In the genomic region with DNA sequence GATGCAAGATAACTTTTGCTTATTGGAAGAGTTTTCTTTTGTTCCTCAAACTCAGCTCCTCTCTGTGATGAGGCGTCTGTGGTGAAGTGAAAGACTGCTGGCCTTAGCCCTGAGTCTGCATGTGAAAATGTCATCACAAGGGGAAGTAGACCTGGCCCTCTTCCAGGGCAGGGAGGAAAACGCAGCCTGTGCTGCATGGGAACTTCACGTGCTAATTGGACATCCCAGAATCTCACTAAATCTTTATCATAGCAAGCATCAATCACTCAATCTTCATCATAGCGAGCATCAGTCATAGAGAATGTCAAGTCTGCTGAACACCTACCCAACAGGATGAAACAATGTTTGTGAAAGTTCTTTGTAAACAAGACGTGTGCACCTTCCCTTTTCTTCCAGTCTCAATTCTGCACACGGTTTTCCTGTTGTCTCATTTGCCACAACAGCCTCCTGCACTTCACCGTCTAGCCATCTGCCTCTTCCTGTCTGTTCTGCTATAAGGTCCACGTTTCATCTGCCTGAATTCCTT, we compare ENCODE assay signal across 14 cellular contexts.
DNase-seq lines count a peak whose midpoint lies in the region; ATAC-seq and TF ChIP-seq lines count a peak whose summit lies in the region.
"Had no signal": no experiment of that assay in that cellular context is flagged by ENCODE, and none has a peak within 500 bp of the region (broad histone marks: within the 10 kb centered on the region; RNA-seq: fewer than 3 reads in every experiment).

No MANE protein-coding gene starts in this region.

- peaks cover 0 to 4% (median 0%) of the 10 kb centered on the region in 9 donors for H3K27me3 ChIP-seq in heart left ventricle
- H3K27me3 ChIP-seq in sigmoid colon: peaks cover 0 to 11% (median 0%) of the 10 kb centered on the region in 3 donors

- H3K4me1 ChIP-seq in heart left ventricle (peaks cover 0 to 28% (median 13%) of the 10 kb centered on the region in 12 donors), sigmoid colon (peaks cover 0 to 8% (median 0%) of the 10 kb centered on the region in 4 donors)

- CTCF ChIA-PET in activated CD8-positive, alpha-beta T cell treated with anti-CD3 and anti-CD28 coated beads for 36 hours (lab: Charles Lee): no interaction called here

- H3K4me3 ChIP-seq in heart left ventricle (no peak overlapping the region), sigmoid colon (no peak overlapping the region)
- H3K4me3 ChIP-seq: thoracic aorta had no signal

- H3K4me1 Mint-ChIP-seq in activated CD8-positive, alpha-beta T cell treated with anti-CD3 and anti-CD28 coated beads for 36 hours (ENCODE audit: low read depth): peaks cover 11% of the 10 kb centered on the region
- H3K4me1 Mint-ChIP-seq: natural killer cell had no signal

- intact Hi-C loops in heart left ventricle (cut with DNase I): no loop called here
- intact Hi-C loops in sigmoid colon (cut with DNase I): no loop called here
- intact Hi-C loops in activated CD8-positive, alpha-beta T cell treated with anti-CD3 and anti-CD28 coated beads for 36 hours (cut with micrococcal nuclease): no loop called here

- ATAC-seq in GM19043 (IDR thresholded peaks at IDR 0.05; ENCODE audit: low read depth, unreplicated experiment) (peak; percentile 53), heart left ventricle (peak; percentile 51 to 93 (median 82)), GM18519 (IDR thresholded peaks at IDR 0.05; ENCODE audit: low FRiP score, unreplicated experiment) (no peak)
- no peak for ATAC-seq in activated CD8-positive, alpha-beta T cell treated with anti-CD3 and anti-CD28 coated beads for 36 hours
- ATAC-seq: esophagus mucosa had no signal

- peaks cover 7% of the 10 kb centered on the region for H3K36me3 Mint-ChIP-seq in activated CD8-positive, alpha-beta T cell treated with anti-CD3 and anti-CD28 coated beads for 36 hours (ENCODE audit: low read depth)
- H3K36me3 Mint-ChIP-seq: natural killer cell had no signal

- DNase-seq in SKM-1 treated with dmso at 0.1 percent for 144 hours (lab: John Stamatoyannopoulos, UW; ENCODE audit: unreplicated experiment) (peak; percentile 49), heart left ventricle (peak in 4 of 5 donors; percentile 74 to 84 (median 76)), sigmoid colon (peak; percentile 77), GM20000 (ENCODE audit: low spot score) (no peak), NCI-H2029 treated with DMSO at 0.1 percent for 48 hours (lab: John Stamatoyannopoulos, UW) (no peak)
- DNase-seq in activated CD8-positive, alpha-beta T cell treated with anti-CD3 and anti-CD28 coated beads for 36 hours: no peak
- DNase-seq: natural killer cell; stimulated activated CD4-positive, alpha-beta T cell treated with anti-CD3 and anti-CD28 coated beads, Interleukin-4, amount 100 ng/mL, for 1 hour had no signal

- H3K9me3 Mint-ChIP-seq in activated CD8-positive, alpha-beta T cell treated with anti-CD3 and anti-CD28 coated beads for 36 hours: peaks cover 10% of the 10 kb centered on the region

- H3K27me3 Mint-ChIP-seq in activated CD8-positive, alpha-beta T cell treated with anti-CD3 and anti-CD28 coated beads for 36 hours: no peaks in the 10 kb centered on the region

- H3K27ac ChIP-seq in heart left ventricle (peak overlapping the region in 4 of 12 donors; percentile 33 to 54 (median 38)), sigmoid colon (no peak overlapping the region)
- H3K27ac ChIP-seq: thoracic aorta, VCaP had no signal

- no peak for TF ChIP-seq CTCF in heart left ventricle (IDR thresholded peaks at IDR 0.05)
- no peak for TF ChIP-seq CTCF in sigmoid colon (IDR thresholded peaks at IDR 0.05)
- TF ChIP-seq CTCF in GM20000 (IDR thresholded peaks at IDR 0.05; ENCODE audit: extremely low read depth, missing control alignments): no peak
- TF ChIP-seq CTCF in activated CD8-positive, alpha-beta T cell treated with anti-CD3 and anti-CD28 coated beads for 36 hours (IDR thresholded peaks at IDR 0.05): no peak

- no peak for TF ChIP-seq EP300 in sigmoid colon (IDR thresholded peaks at IDR 0.05)

- no peak for TF ChIP-seq POLR2A in heart left ventricle (IDR thresholded peaks at IDR 0.05)
- TF ChIP-seq POLR2A in sigmoid colon (IDR thresholded peaks at IDR 0.05): no peak

- H3K36me3 ChIP-seq in heart left ventricle (no peaks in the 10 kb centered on the region), sigmoid colon (no peaks in the 10 kb centered on the region)
- H3K36me3 ChIP-seq: thoracic aorta had no signal

- POLR2A ChIA-PET in activated CD8-positive, alpha-beta T cell treated with anti-CD3 and anti-CD28 coated beads for 36 hours (lab: Charles Lee): interaction anchor here (0.6 to 1.0 kb wide), 3 partner anchors 8 to 32 kb away, joined by 3 to 4 read pairs (median 3); no protein-coding TSS in a partner anchor

- no peak overlapping the region for H3K4me3 Mint-ChIP-seq in activated CD8-positive, alpha-beta T cell treated with anti-CD3 and anti-CD28 coated beads for 36 hours
- H3K4me3 Mint-ChIP-seq: activated naive CD8-positive, alpha-beta T cell; natural killer cell had no signal

- peaks cover 0 to 11% (median 0%) of the 10 kb centered on the region in 12 donors for H3K9me3 ChIP-seq in heart left ventricle
- peaks cover 0 to 3% (median 0%) of the 10 kb centered on the region in 4 donors for H3K9me3 ChIP-seq in sigmoid colon
- H3K9me3 ChIP-seq: thoracic aorta had no signal

- WGBS in heart left ventricle, 4 donors: 32 to 36% (median 33%) methylated on average over 8 of the region's 8 CpGs
- 34 to 42% methylated on average over 8 of the region's 8 CpGs for WGBS in sigmoid colon, 2 donors

- H3K27ac Mint-ChIP-seq in activated CD8-positive, alpha-beta T cell treated with anti-CD3 and anti-CD28 coated beads for 36 hours: no peak overlapping the region
- H3K27ac Mint-ChIP-seq: activated naive CD8-positive, alpha-beta T cell; natural killer cell had no signal

Comparison
In these comparisons a context has a peak if more than half of its experiments do, and no peak if none do; other contexts are left out.
1. ATAC-seq: peak in GM19043 (single experiment) and heart left ventricle (4 of 4); none in GM18519 (single experiment) and activated CD8-positive, alpha-beta T cell treated with anti-CD3 and anti-CD28 coated beads for 36 hours (single experiment).
2. DNase-seq: peak in SKM-1 treated with dmso at 0.1 percent for 144 hours (single experiment), heart left ventricle (4 of 5) and sigmoid colon (single experiment); none in GM20000 (single experiment), NCI-H2029 treated with DMSO at 0.1 percent for 48 hours (single experiment) and activated CD8-positive, alpha-beta T cell treated with anti-CD3 and anti-CD28 coated beads for 36 hours (single experiment).